8 cellular contexts compared by ENCODE assay signal in the genomic region with DNA sequence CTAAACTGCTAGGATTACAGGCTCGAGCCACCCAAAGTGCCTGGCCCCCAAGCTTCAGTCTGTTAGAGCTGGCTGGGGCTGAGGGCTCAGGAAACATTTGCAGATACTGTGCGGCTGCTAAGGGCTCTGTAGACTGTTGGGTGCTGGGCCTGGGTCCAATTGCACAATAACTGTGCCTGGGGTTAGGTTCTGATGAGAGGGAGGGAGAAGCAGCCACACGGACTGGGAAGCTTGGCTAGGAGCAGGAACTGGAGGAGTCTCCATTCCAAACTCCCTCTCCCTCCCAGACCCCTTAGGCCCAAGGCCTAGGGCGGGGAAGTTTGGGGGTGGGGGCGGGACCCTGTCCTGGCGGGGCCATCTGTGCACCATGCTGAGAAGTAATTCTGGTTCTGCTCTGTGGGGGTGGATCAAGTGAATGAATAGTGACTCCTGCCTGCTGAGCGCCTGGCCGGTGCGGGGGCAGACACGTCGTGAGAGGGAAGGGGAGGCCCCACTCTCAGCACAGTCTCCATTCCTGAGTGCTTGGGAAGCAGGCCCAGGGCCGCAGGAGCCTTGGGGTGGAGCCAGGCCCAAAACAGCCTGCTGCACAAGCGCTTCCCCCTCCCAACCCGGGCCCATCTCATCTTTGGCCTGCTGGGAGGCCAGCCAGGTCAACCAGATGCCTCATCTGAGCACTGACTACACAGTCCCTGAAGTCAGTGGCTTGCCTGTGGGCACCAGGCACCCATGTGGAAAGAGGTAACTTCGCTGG. TPM values are rescaled to one million over a fixed set of nuclear protein-coding genes. Genes with fewer than 3 reads are reported as not detected.
DNase-seq lines count a peak whose midpoint lies in the region; ATAC-seq and TF ChIP-seq lines count a peak whose summit lies in the region.

No MANE protein-coding gene starts in this region.

- H4K20me1 ChIP-seq in PC-3 (ENCODE audit: low read length): no peaks in the 10 kb centered on the region

- no peaks in the 10 kb centered on the region for H3K36me3 ChIP-seq in PC-3 (ENCODE audit: low read depth, low read length)
- no peaks in the 10 kb centered on the region for H3K36me3 ChIP-seq in mucosa of rectum (ENCODE audit: control insufficient read depth in 2 of 2, insufficient read depth in 2 of 2, low read length in 2 of 2)

- TF ChIP-seq CTCF in PC-3 (conservative IDR thresholded peaks at IDR 0.05; ENCODE audit: low read depth, low read length): no peak

- H3K9me3 ChIP-seq in PC-3 (ENCODE audit: low read length) (0 out of 2 replicates have a peak, but pooled peaks cover 3% of the 10 kb centered on the region), mucosa of rectum (ENCODE audit: control insufficient read depth in 2 of 2, low read length in 2 of 2) (peaks cover 0 to 1% of the 10 kb centered on the region in 2 donors)

- no peak overlapping the region; the same call in 1 of the 2 replicates for H3K9ac ChIP-seq in PC-3 (ENCODE audit: low read length)
- H3K9ac ChIP-seq in mucosa of rectum (ENCODE audit: low read depth in 1 of 2, low read length in 2 of 2): peak overlapping the region in 1 of 2 donors; percentile 83

- CTCF ChIA-PET in PC-3 (lab: Charles Lee): no interaction called here

- H3K4me1 ChIP-seq in PC-3 (ENCODE audit: insufficient read depth, low read length): peaks cover 22% of the 10 kb centered on the region
- H3K4me1 ChIP-seq in mucosa of rectum (ENCODE audit: control insufficient read depth in 2 of 2, insufficient read depth in 2 of 2, low read length in 2 of 2): peaks cover 28 to 36% of the 10 kb centered on the region in 2 donors

- H3K27ac ChIP-seq in PC-3 (ENCODE audit: low read length): no peak overlapping the region
- H3K27ac ChIP-seq in epithelial cell of prostate: peak overlapping the region; percentile 41
- peak overlapping the region in 1 of 2 donors; percentile 70 for H3K27ac ChIP-seq in mucosa of rectum (ENCODE audit: low read depth in 2 of 2, low read length in 2 of 2)

- H3F3A ChIP-seq in PC-3 (ENCODE audit: low read length, unreplicated experiment): no peaks in the 10 kb centered on the region

- intact Hi-C loops in PC-3 (cut with micrococcal nuclease): no loop called here

- BruUV-seq in PC-3 (replicated peaks; lab: Mats Ljungman, UMichigan): no TSS peak

- POLR2A ChIA-PET in PC-3 (lab: Charles Lee; ENCODE audit: unreplicated experiment): no interaction called here

- DNase-seq in ELR (ENCODE audit: low read depth) (peak; percentile 62), PC-3 (peak; percentile 52), epithelial cell of prostate (ENCODE audit: low read depth, low spot score) (no peak), LoVo (ENCODE audit: low spot score) (no peak), cortex of kidney (lab: John Stamatoyannopoulos, UW) (no peak)
- no peak for DNase-seq in activated effector memory CD4-positive, alpha-beta T cell treated with anti-CD3 and anti-CD28 coated beads, Interleukin-2, amount 50 U/mL, for 16 hours

- ATAC-seq in PC-3 (no peak), GM18867 (IDR thresholded peaks at IDR 0.05; ENCODE audit: unreplicated experiment) (no peak)

- H3K4me3 ChIP-seq in PC-3 (ENCODE audit: low read length) (peak overlapping the region; percentile 76; the same call in 1 of the 2 replicates), mucosa of rectum (ENCODE audit: low read length in 2 of 2) (peak overlapping the region; percentile 69 to 77)

- H2AFZ ChIP-seq in PC-3 (ENCODE audit: low read length): no peak overlapping the region

- H3K9me2 ChIP-seq in PC-3 (replicated peaks; ENCODE audit: low read length): no peaks in the 10 kb centered on the region

- no peaks in the 10 kb centered on the region for H3K27me3 ChIP-seq in PC-3 (ENCODE audit: low read length)
- no peaks in the 10 kb centered on the region for H3K27me3 ChIP-seq in mucosa of rectum (ENCODE audit: control insufficient read depth in 2 of 2, insufficient read depth in 2 of 2, low read length in 2 of 2)

- H3K4me2 ChIP-seq in PC-3 (ENCODE audit: low read length): peak overlapping the region; percentile 89

- H3K79me2 ChIP-seq in PC-3 (ENCODE audit: low read length): no peaks in the 10 kb centered on the region

RNA-seq across cellular contexts. Expression of gene ASS1, which starts 1.5 kb away (rescaled TPM):
- total RNA-seq in PC-3 (2014; rRNA removed): 74.1 and 83.0 TPM in 2 replicates

Comparison
In these comparisons a context has a peak if more than half of its experiments do, and no peak if none do; other contexts are left out.
1. DNase-seq: peak in ELR (single experiment) and PC-3 (single experiment); none in epithelial cell of prostate (single experiment), activated effector memory CD4-positive, alpha-beta T cell treated with anti-CD3 and anti-CD28 coated beads, Interleukin-2, amount 50 U/mL, for 16 hours (single experiment), LoVo (single experiment) and cortex of kidney (single experiment).